ENCODE assay signal across 8 cellular contexts in genomic region chr1:27527223-27527856, GRCh38. TPM values are rescaled to one million over a fixed set of nuclear protein-coding genes. Genes with fewer than 3 reads are reported as not detected.
DNase-seq lines count a peak whose midpoint lies in the region; ATAC-seq and TF ChIP-seq lines count a peak whose summit lies in the region.

No MANE protein-coding gene starts in this region.

- H3K9me3 Mint-ChIP-seq in activated B cell treated with CpG ODN at 0.5 μM for 24 hours: no peaks in the 10 kb centered on the region

- peak overlapping the region; percentile 79 for H3K27ac Mint-ChIP-seq in activated B cell treated with CpG ODN at 0.5 μM for 24 hours

- H3K9me3 ChIP-seq in neuron (ENCODE audit: low read length): no peaks in the 10 kb centered on the region

- no peaks in the 10 kb centered on the region for H3K36me3 Mint-ChIP-seq in activated B cell treated with CpG ODN at 0.5 μM for 24 hours (ENCODE audit: low read depth)

- POLR2A ChIA-PET in activated B cell treated with CpG ODN at 0.5 μM for 24 hours (lab: Charles Lee): interaction anchor here (0.6 to 2.5 kb wide), 7 partner anchors 27 to 100 kb away, joined by 3 to 10 read pairs (median 4); partner anchors contain the start of gene WASF2

- peak overlapping the region; percentile 46 for H3K4me3 Mint-ChIP-seq in activated B cell treated with CpG ODN at 0.5 μM for 24 hours

- H2AFZ ChIP-seq in neuron (ENCODE audit: low read depth, low read length): no peak overlapping the region

- H3K27me3 Mint-ChIP-seq in activated B cell treated with CpG ODN at 0.5 μM for 24 hours: no peaks in the 10 kb centered on the region

- DNase-seq in GF-D8 (lab: John Stamatoyannopoulos, UW) (peak; percentile 17), NCI-H1930 (lab: John Stamatoyannopoulos, UW) (peak; percentile 88 to 89), activated B cell treated with CpG ODN at 0.5 μM for 24 hours (peak; percentile 42), fibroblast of gingiva (ENCODE audit: low read depth) (peak; percentile 56), SW 1271 (lab: John Stamatoyannopoulos, UW) (no peak)

- peaks cover 60% of the 10 kb centered on the region for H3K4me1 Mint-ChIP-seq in activated B cell treated with CpG ODN at 0.5 μM for 24 hours

- CTCF ChIA-PET in activated B cell treated with CpG ODN at 0.5 μM for 24 hours (lab: Charles Lee): interaction anchor here (0.9 to 1.9 kb wide), 6 partner anchors 29 to 111 kb away, joined by 3 to 8 read pairs (median 4); no protein-coding TSS in a partner anchor

- H3K4me1 ChIP-seq in neuron (ENCODE audit: insufficient read depth, low read length): peaks cover 69% of the 10 kb centered on the region

- intact Hi-C loops in activated B cell treated with CpG ODN at 0.5 μM for 24 hours (cut with micrococcal nuclease): loop anchor here (1.0 to 5.0 kb wide), 2 partner anchors 41 to 50 kb away; no protein-coding TSS in a partner anchor

- no peaks in the 10 kb centered on the region for H3K36me3 ChIP-seq in neuron (ENCODE audit: insufficient read depth, low read length)

- ATAC-seq in activated B cell treated with CpG ODN at 0.5 μM for 24 hours (ENCODE audit: low read depth) (peak; percentile 20), GM19467 (IDR thresholded peaks at IDR 0.05; ENCODE audit: unreplicated experiment) (no peak), HG02571 (IDR thresholded peaks at IDR 0.05; ENCODE audit: unreplicated experiment) (no peak)

- TF ChIP-seq CTCF in activated B cell treated with CpG ODN at 0.5 μM for 24 hours (IDR thresholded peaks at IDR 0.05): no peak

- peak overlapping the region; percentile 34 for H3K4me3 ChIP-seq in neuron (ENCODE audit: low read length)

- H3K27me3 ChIP-seq in neuron (ENCODE audit: insufficient read depth, low read length): no peaks in the 10 kb centered on the region

RNA-seq across cellular contexts. Expression of gene WASF2, which starts 37.4 kb away (rescaled TPM):
- 136 and 137 TPM in 2 replicates for total RNA-seq in activated B cell treated with CpG ODN at 0.5 μM for 24 hours

Comparison
In these comparisons a context has a peak if more than half of its experiments do, and no peak if none do; other contexts are left out.
1. DNase-seq: peak in GF-D8 (single experiment), NCI-H1930 (2 of 2), activated B cell treated with CpG ODN at 0.5 μM for 24 hours (single experiment) and fibroblast of gingiva (single experiment); none in SW 1271 (0 of 2).